ENCODE assay signal across 8 cellular contexts in genomic region chr7:44767912-44768662, GRCh38. TPM values are rescaled to one million over a fixed set of nuclear protein-coding genes. Genes with fewer than 3 reads are reported as not detected.
DNase-seq lines count a peak whose midpoint lies in the region; ATAC-seq, FAIRE-seq and TF ChIP-seq lines count a peak whose summit lies in the region.

No MANE protein-coding gene starts in this region.

- WGBS in prostate gland = 11% methylated on average over 13 of the region's 13 CpGs

- peaks cover 11 to 23% of the 10 kb centered on the region in 2 donors for H3K36me3 ChIP-seq in prostate gland

- TF ChIP-seq POLR2A in GM12891 (IDR thresholded peaks at IDR 0.05; ENCODE audit: low read depth, low read length) (no peak), prostate gland (IDR thresholded peaks at IDR 0.05) (peak; percentile 9)

- no peaks in the 10 kb centered on the region for H3K27me3 ChIP-seq in prostate gland (replicated peaks; ENCODE audit: insufficient read depth)

- ATAC-seq in HG02938 (IDR thresholded peaks at IDR 0.05; ENCODE audit: unreplicated experiment) (peak; percentile 62), HG02623 (IDR thresholded peaks at IDR 0.05; ENCODE audit: unreplicated experiment) (no peak)

- H3K4me3 ChIP-seq in WI38 (ENCODE audit: low read depth, low read length) (0 out of 2 replicates have a peak overlapping the region, but pooled peaks have one; percentile 8), foreskin fibroblast (ENCODE audit: low read depth in 1 of 2, low read length in 2 of 2) (no peak overlapping the region), prostate gland (no peak overlapping the region)

- peaks cover 27% of the 10 kb centered on the region for H3K4me1 ChIP-seq in prostate gland (replicated peaks)

- FAIRE-seq in GM12891 (lab: Jason Lieb, UNC) = peak; percentile 88

- DNase-seq in GM12891 (ENCODE audit: insufficient read length, low spot score) (peak; percentile 72), foreskin fibroblast (peak; percentile 56 to 77), prostate gland (ENCODE audit: low spot score) (peak; percentile 63), islet precursor cell (no peak), NCI-H446 treated with DMSO at 0.1 percent for 48 hours (lab: John Stamatoyannopoulos, UW) (no peak)

- no peaks in the 10 kb centered on the region for H3K9me3 ChIP-seq in prostate gland

- intact Hi-C loops in prostate gland (cut with DNase I) = loop anchor here (5.0 kb wide), 1 partner anchor 79 kb away; the partner anchor contains the start of gene H2AZ2

- no peak for TF ChIP-seq CTCF in WI38 (IDR thresholded peaks at IDR 0.05; ENCODE audit: low read depth, low read length)
- no peak for TF ChIP-seq CTCF in foreskin fibroblast (IDR thresholded peaks at IDR 0.05; ENCODE audit: low read depth, low read length)
- TF ChIP-seq CTCF in prostate gland (IDR thresholded peaks at IDR 0.05) = no peak

- H3K27ac ChIP-seq in prostate gland = peak overlapping the region; percentile 59 to 71

TF ChIP-seq in GM12891, 5 proteins besides CTCF, POLR2A, EP300 and RAD21:
- TF ChIP-seq POLR2AphosphoS5 (IDR thresholded peaks at IDR 0.05; ENCODE audit: low read depth, low read length) (no peak), PAX5 (IDR thresholded peaks at IDR 0.05; ENCODE audit: insufficient read depth, low read length, severe bottlenecking) (no peak), TAF1 (IDR thresholded peaks at IDR 0.05; ENCODE audit: low read depth, low read length) (no peak), SPI1 (IDR thresholded peaks at IDR 0.05; ENCODE audit: low read depth, low read length) (no peak), POU2F2 (IDR thresholded peaks at IDR 0.05; ENCODE audit: low read depth, low read length) (no peak)

RNA-seq across cellular contexts. Expression of gene ZMIZ2, which starts 19.4 kb away (rescaled TPM):
- polyA plus RNA-seq in GM12891 (2012; ENCODE audit: low read depth, missing spikeins) = 67.6 TPM
- 10 to 100 TPM; 27.1 to 42.8 TPM for total RNA-seq in prostate gland

RNA-seq across cellular contexts. Expression of gene PPIA, which starts 28.4 kb away (rescaled TPM):
- polyA plus RNA-seq in GM12891 (2012; ENCODE audit: low read depth, missing spikeins) = 3,026 TPM
- total RNA-seq in prostate gland = 1,000 to 10,000 TPM in 1 of 2 donors, 100 to 1,000 TPM in 1; 957 to 1,544 TPM

Comparison
In these comparisons a context has a peak if more than half of its experiments do, and no peak if none do; other contexts are left out.
1. DNase-seq: peak in GM12891 (single experiment), foreskin fibroblast (2 of 2) and prostate gland (single experiment); none in islet precursor cell (single experiment) and NCI-H446 treated with DMSO at 0.1 percent for 48 hours (single experiment).